ENCODE assay signal across 10 cellular contexts in genomic region chr15:35181538-35181937, GRCh38.
DNase-seq lines count a peak whose midpoint lies in the region; ATAC-seq, FAIRE-seq and TF ChIP-seq lines count a peak whose summit lies in the region.
"Had no signal": no experiment of that assay in that cellular context is flagged by ENCODE, and none has a peak within 500 bp of the region (broad histone marks: within the 10 kb centered on the region; RNA-seq: fewer than 3 reads in every experiment).

No MANE protein-coding gene starts in this region.

- no peak for TF ChIP-seq POLR2A in A549 (IDR thresholded peaks at IDR 0.05; ENCODE audit: low read length)

- no peaks in the 10 kb centered on the region for H3K9me3 Mint-ChIP-seq in activated CD4-positive, alpha-beta T cell treated with anti-CD3 and anti-CD28 coated beads, Interleukin-2, amount 10 ng/mL, durations not matched to agents 24 days and 14 days

- DNase-seq in A549 (ENCODE audit: low read depth in 1 of 2, low spot score in 1 of 2), result peak in 1 of 2 experiments; percentile 6
- DNase-seq in astrocyte of the spinal cord (ENCODE audit: low read depth, low spot score), result peak; percentile 78
- DNase-seq in RWPE1 (ENCODE audit: low spot score), result no peak
- DNase-seq in Right ventricle myocardium superior, result no peak
- no peak for DNase-seq in COLO829 (ENCODE audit: low spot score)
- no peak for DNase-seq in activated CD4-positive, alpha-beta T cell treated with anti-CD3 and anti-CD28 coated beads, Interleukin-2, amount 10 ng/mL, durations not matched to agents 24 days and 14 days
- DNase-seq: SJCRH30; stimulated activated CD4-positive, alpha-beta T cell treated with anti-CD3 and anti-CD28 coated beads, Interleukin-4, amount 100 ng/mL, for 4 hours had no signal

- H3K27ac Mint-ChIP-seq in activated CD4-positive, alpha-beta T cell treated with anti-CD3 and anti-CD28 coated beads, Interleukin-2, amount 10 ng/mL, durations not matched to agents 24 days and 14 days, result no peak overlapping the region

- H3K4me3 Mint-ChIP-seq in activated CD4-positive, alpha-beta T cell treated with anti-CD3 and anti-CD28 coated beads, Interleukin-2, amount 10 ng/mL, durations not matched to agents 24 days and 14 days, result no peak overlapping the region

- no peaks in the 10 kb centered on the region for H3K4me1 ChIP-seq in A549
- H3K4me1 ChIP-seq: SJCRH30 had no signal

- no peak overlapping the region for H3K4me2 ChIP-seq in A549

- no peak overlapping the region for H3K27ac ChIP-seq in A549
- H3K27ac ChIP-seq in RWPE1, result no peak overlapping the region
- H3K27ac ChIP-seq: SJCRH30 had no signal

- CTCF ChIA-PET in A549 (lab: Yijun Ruan, JAX), result interaction anchor here (1.0 kb wide), 1 partner anchor 45 kb away, joined by 3 read pairs; no protein-coding TSS in a partner anchor
- CTCF ChIA-PET in RWPE1 (lab: Yijun Ruan, JAX), result no interaction called here

- H3K27me3 Mint-ChIP-seq in activated CD4-positive, alpha-beta T cell treated with anti-CD3 and anti-CD28 coated beads, Interleukin-2, amount 10 ng/mL, durations not matched to agents 24 days and 14 days, result no peaks in the 10 kb centered on the region

- peak; percentile 51 for FAIRE-seq in A549 (lab: Jason Lieb, UNC)

- TF ChIP-seq RAD21 in A549 (conservative IDR thresholded peaks at IDR 0.05 in 1 of 2, IDR thresholded peaks at IDR 0.05 in 1 of 2), result no peak

- no peaks in the 10 kb centered on the region for H3K9me3 ChIP-seq in A549
- H3K9me3 ChIP-seq: SJCRH30 had no signal

- H3K4me3 ChIP-seq in A549, result no peak overlapping the region
- H3K4me3 ChIP-seq in astrocyte of the spinal cord (ENCODE audit: low read depth, low read length), result no peak overlapping the region
- H3K4me3 ChIP-seq: SJCRH30 had no signal

- POLR2A ChIA-PET in A549 (lab: Yijun Ruan, JAX) (no interaction called here), RWPE1 (lab: Yijun Ruan, JAX; ENCODE audit: low non-redundant PET) (no interaction called here)

- no peak for ATAC-seq in A549
- ATAC-seq in GM21381 (IDR thresholded peaks at IDR 0.05; ENCODE audit: unreplicated experiment), result peak; percentile 66
- ATAC-seq in HG03175 (IDR thresholded peaks at IDR 0.05; ENCODE audit: unreplicated experiment), result peak; percentile 63
- no peak for ATAC-seq in Right ventricle myocardium superior (ENCODE audit: poor library complexity)

- TF ChIP-seq CTCF in A549 (IDR thresholded peaks at IDR 0.05), result no peak
- TF ChIP-seq CTCF in astrocyte of the spinal cord (IDR thresholded peaks at IDR 0.05; ENCODE audit: low read depth, low read length), result no peak
- TF ChIP-seq CTCF in RWPE1 (conservative IDR thresholded peaks at IDR 0.05; ENCODE audit: low read depth), result no peak

- no peaks in the 10 kb centered on the region for H3K36me3 Mint-ChIP-seq in activated CD4-positive, alpha-beta T cell treated with anti-CD3 and anti-CD28 coated beads, Interleukin-2, amount 10 ng/mL, durations not matched to agents 24 days and 14 days (ENCODE audit: low read depth)

- peaks cover 2% of the 10 kb centered on the region for H3K4me1 Mint-ChIP-seq in activated CD4-positive, alpha-beta T cell treated with anti-CD3 and anti-CD28 coated beads, Interleukin-2, amount 10 ng/mL, durations not matched to agents 24 days and 14 days

- no peak for TF ChIP-seq EP300 in A549 (IDR thresholded peaks at IDR 0.05)

- in situ Hi-C loops in astrocyte of the spinal cord (cut with HindIII; ENCODE audit: low sequenced_read_pairs), result no loop called here

- intact Hi-C loops in Right ventricle myocardium superior (cut with DNase I), result no loop called here
- intact Hi-C loops in activated CD4-positive, alpha-beta T cell treated with anti-CD3 and anti-CD28 coated beads, Interleukin-2, amount 10 ng/mL, durations not matched to agents 24 days and 14 days (cut with micrococcal nuclease), result no loop called here

TF ChIP-seq in A549, 52 proteins besides CTCF, POLR2A, EP300 and RAD21:
- TF ChIP-seq MAX (IDR thresholded peaks at IDR 0.05), result no peak
- TF ChIP-seq JUN (IDR thresholded peaks at IDR 0.05), result no peak
- TF ChIP-seq TFCP2L1 (CRISPR knock-in tag; IDR thresholded peaks at IDR 0.05), result no peak
- TF ChIP-seq ZC3H11A (IDR thresholded peaks at IDR 0.05), result no peak
- no peak for TF ChIP-seq CBX2 (IDR thresholded peaks at IDR 0.05; ENCODE audit: borderline replicate concordance, low read depth)
- TF ChIP-seq RARB (CRISPR knock-in tag; IDR thresholded peaks at IDR 0.05), result no peak
- TF ChIP-seq NPAS2 (CRISPR knock-in tag; IDR thresholded peaks at IDR 0.05; ENCODE audit: borderline replicate concordance), result no peak
- no peak for TF ChIP-seq PBX3 (IDR thresholded peaks at IDR 0.05)
- TF ChIP-seq KDM1A (IDR thresholded peaks at IDR 0.05; ENCODE audit: low read depth), result no peak
- no peak for TF ChIP-seq HMGXB4 (CRISPR knock-in tag; IDR thresholded peaks at IDR 0.05; ENCODE audit: borderline replicate concordance)
- no peak for TF ChIP-seq RFX5 (IDR thresholded peaks at IDR 0.05)
- TF ChIP-seq ZNF302 (CRISPR knock-in tag; IDR thresholded peaks at IDR 0.05), result no peak
- TF ChIP-seq BCL3 (IDR thresholded peaks at IDR 0.05), result no peak

Comparison
In these comparisons a context has a peak if more than half of its experiments do, and no peak if none do; other contexts are left out.
1. ATAC-seq: peak in GM21381 (single experiment) and HG03175 (single experiment); none in A549 (0 of 2) and Right ventricle myocardium superior (single experiment).